In genomic region chr15:89116404-89116803, GRCh38 we compare ENCODE assay signal across 9 cellular contexts. TPM values are rescaled to one million over a fixed set of nuclear protein-coding genes. Genes with fewer than 3 reads are reported as not detected.
DNase-seq lines count a peak whose midpoint lies in the region; ATAC-seq, FAIRE-seq and TF ChIP-seq lines count a peak whose summit lies in the region.
"Had no signal": no experiment of that assay in that cellular context is flagged by ENCODE, and none has a peak within 500 bp of the region (broad histone marks: within the 10 kb centered on the region; RNA-seq: fewer than 3 reads in every experiment).

No MANE protein-coding gene starts in this region.

- H3K27ac ChIP-seq in A549, result peak overlapping the region; percentile 87 to 95
- peak overlapping the region; percentile 17 to 82 for H3K27ac ChIP-seq in breast epithelium
- H3K27ac ChIP-seq in mesodermal cell (ENCODE audit: low read depth, low read length, severe bottlenecking), result peak overlapping the region; percentile 77
- H3K27ac ChIP-seq in GM23248, result no peak overlapping the region
- H3K27ac ChIP-seq in kidney (ENCODE audit: low read depth in 2 of 2, low read length in 2 of 2), result no peak overlapping the region

- H3K9me3 ChIP-seq in A549, result no peaks in the 10 kb centered on the region
- no peaks in the 10 kb centered on the region for H3K9me3 ChIP-seq in breast epithelium
- no peaks in the 10 kb centered on the region for H3K9me3 ChIP-seq in mesodermal cell (ENCODE audit: control insufficient read depth, low read length)
- no peaks in the 10 kb centered on the region for H3K9me3 ChIP-seq in GM23248 (ENCODE audit: low read depth)
- H3K9me3 ChIP-seq in kidney (ENCODE audit: control insufficient read depth in 1 of 2, low read length in 2 of 2), result no peaks in the 10 kb centered on the region

- H3K36me3 ChIP-seq in breast epithelium, result no peaks in the 10 kb centered on the region
- peaks cover 31% of the 10 kb centered on the region for H3K36me3 ChIP-seq in mesodermal cell (ENCODE audit: control insufficient read depth, insufficient read depth, low read length)
- H3K36me3 ChIP-seq in GM23248 (ENCODE audit: low read depth), result no peaks in the 10 kb centered on the region
- peaks cover 0 to 10% of the 10 kb centered on the region in 2 donors for H3K36me3 ChIP-seq in kidney (ENCODE audit: control insufficient read depth in 1 of 2, insufficient read depth in 2 of 2, low read length in 2 of 2)

- H3F3A ChIP-seq in GM23248 (ENCODE audit: insufficient read depth), result peaks cover 15% of the 10 kb centered on the region; the same call in 1 of the 2 replicates

- DNase-seq in A549 (ENCODE audit: low read depth in 1 of 2, low spot score in 1 of 2), result peak in 1 of 2 experiments; percentile 46
- peak; percentile 48 to 78 for DNase-seq in NCI-H2081 (lab: John Stamatoyannopoulos, UW)
- DNase-seq in breast epithelium (ENCODE audit: low spot score in 2 of 2), result no peak
- DNase-seq in GM23248, result no peak
- no peak for DNase-seq in kidney
- no peak for DNase-seq in iPS-NIHi7 (ENCODE audit: extremely low spot score)
- DNase-seq: activated CD8-positive, alpha-beta T cell treated with anti-CD3 and anti-CD28 coated beads, Interleukin-2, amount 10 ng/mL, durations not matched to agents 7 days and 5 days had no signal

- H3K27me3 ChIP-seq in breast epithelium (no peaks in the 10 kb centered on the region), GM23248 (replicated peaks; ENCODE audit: insufficient read depth) (no peaks in the 10 kb centered on the region)

- TF ChIP-seq RAD21 in A549 (conservative IDR thresholded peaks at IDR 0.05 in 1 of 2, IDR thresholded peaks at IDR 0.05 in 1 of 2), result no peak

- no peaks in the 10 kb centered on the region for H3K9me2 ChIP-seq in GM23248 (ENCODE audit: insufficient read depth)

- peaks cover 96% of the 10 kb centered on the region for H3K4me1 ChIP-seq in A549
- no peaks in the 10 kb centered on the region for H3K4me1 ChIP-seq in breast epithelium
- peaks cover 5% of the 10 kb centered on the region for H3K4me1 ChIP-seq in mesodermal cell (ENCODE audit: control insufficient read depth, insufficient read depth, low read length, poor library complexity, severe bottlenecking)
- peaks cover 18% of the 10 kb centered on the region for H3K4me1 ChIP-seq in GM23248 (ENCODE audit: insufficient read depth)
- H3K4me1 ChIP-seq in kidney (ENCODE audit: control insufficient read depth in 1 of 2, insufficient read depth in 1 of 2, low read depth in 1 of 2, low read length in 2 of 2), result peaks cover 0 to 12% of the 10 kb centered on the region in 2 donors

- in situ Hi-C loops in GM23248 (cut with MboI), result no loop called here

- H4K20me1 ChIP-seq in GM23248 (ENCODE audit: insufficient read depth), result no peaks in the 10 kb centered on the region

- WGBS in A549 (ENCODE audit: missing lambda C conversion rate), result 77% methylated on average over 7 of the region's 7 CpGs
- WGBS in mesodermal cell (ENCODE audit: insufficient coverage in 2 of 2), 2 experiments, result 65 to 100% methylated on average over 2 to 3 of the region's 7 CpGs
- 95 to 98% methylated on average over 7 of the region's 7 CpGs for WGBS in GM23248 (ENCODE audit: low coverage in 1 of 2, low lambda C conversion rate in 2 of 2, missing lambda C conversion rate in 2 of 2), 2 experiments

- ATAC-seq in A549, result no peak
- no peak for ATAC-seq in HG03565 (IDR thresholded peaks at IDR 0.05; ENCODE audit: unreplicated experiment)
- ATAC-seq: activated CD8-positive, alpha-beta T cell treated with anti-CD3 and anti-CD28 coated beads, Interleukin-2, amount 10 ng/mL, durations not matched to agents 7 days and 5 days had no signal

- H3K4me3 ChIP-seq in A549 (no peak overlapping the region), breast epithelium (no peak overlapping the region), mesodermal cell (ENCODE audit: extremely low read depth, insufficient read depth, low read length, poor library complexity, severe bottlenecking) (no peak overlapping the region), GM23248 (no peak overlapping the region), kidney (ENCODE audit: low read length in 2 of 2) (no peak overlapping the region)

- no peak for TF ChIP-seq POLR2A in A549 (IDR thresholded peaks at IDR 0.05; ENCODE audit: low read length)
- TF ChIP-seq POLR2A in breast epithelium (IDR thresholded peaks at IDR 0.05), result no peak

- H2AFZ ChIP-seq in GM23248, result no peak overlapping the region

- H3K4me2 ChIP-seq in A549, result peak overlapping the region; percentile 64
- no peak overlapping the region for H3K4me2 ChIP-seq in GM23248 (ENCODE audit: unreplicated experiment)

- H3K79me2 ChIP-seq in GM23248 (ENCODE audit: insufficient read depth), result no peaks in the 10 kb centered on the region

- TF ChIP-seq CTCF in A549 (IDR thresholded peaks at IDR 0.05) (no peak), breast epithelium (IDR thresholded peaks at IDR 0.05) (no peak), kidney (IDR thresholded peaks at IDR 0.05; ENCODE audit: borderline replicate concordance, extremely low read depth, insufficient read depth) (no peak)

- no peak for TF ChIP-seq EP300 in A549 (IDR thresholded peaks at IDR 0.05)

- POLR2A ChIA-PET in A549 (lab: Yijun Ruan, JAX), result interaction anchor here (2.5 kb wide), 1 partner anchor 29 kb away, joined by 11 read pairs; the partner anchor contains the start of gene ABHD2

- FAIRE-seq in A549 (lab: Jason Lieb, UNC), result no peak
- FAIRE-seq in kidney (lab: Jason Lieb, UNC), result no peak

- intact Hi-C loops in breast epithelium (cut with DNase I; ENCODE audit: low total_unique reads), result no loop called here
- intact Hi-C loops in kidney (cut with DNase I), result no loop called here

- H3K9ac ChIP-seq in GM23248, result no peak overlapping the region
- H3K9ac ChIP-seq in kidney (ENCODE audit: low read length in 2 of 2), result no peak overlapping the region

- CTCF ChIA-PET in A549 (lab: Yijun Ruan, JAX), result interaction anchor here (0.6 to 14.9 kb wide), 7 partner anchors 8 to 212 kb away, joined by 3 to 187 read pairs (median 25); no protein-coding TSS in a partner anchor

TF ChIP-seq in A549, 52 proteins besides CTCF, POLR2A, EP300 and RAD21 (continues in another document):
- TF ChIP-seq EHF (CRISPR knock-in tag; IDR thresholded peaks at IDR 0.05) (no peak), JUNB (IDR thresholded peaks at IDR 0.05) (no peak), RNF2 (IDR thresholded peaks at IDR 0.05; ENCODE audit: borderline replicate concordance, low read depth) (no peak), SMC3 (IDR thresholded peaks at IDR 0.05) (no peak), RFX5 (IDR thresholded peaks at IDR 0.05) (no peak), NR3C1 (IDR thresholded peaks at IDR 0.05) (no peak), NPAS2 (CRISPR knock-in tag; IDR thresholded peaks at IDR 0.05; ENCODE audit: borderline replicate concordance) (no peak), FOSB (CRISPR knock-in tag; IDR thresholded peaks at IDR 0.05) (no peak), HDAC2 (IDR thresholded peaks at IDR 0.05) (no peak), POLR2AphosphoS2 (conservative IDR thresholded peaks at IDR 0.05; ENCODE audit: low read length) (no peak), TP53 (CRISPR knock-in tag; IDR thresholded peaks at IDR 0.05) (no peak), GATA3 (IDR thresholded peaks at IDR 0.05; ENCODE audit: borderline replicate concordance) (no peak)
- TF ChIP-seq, protein P1, sequence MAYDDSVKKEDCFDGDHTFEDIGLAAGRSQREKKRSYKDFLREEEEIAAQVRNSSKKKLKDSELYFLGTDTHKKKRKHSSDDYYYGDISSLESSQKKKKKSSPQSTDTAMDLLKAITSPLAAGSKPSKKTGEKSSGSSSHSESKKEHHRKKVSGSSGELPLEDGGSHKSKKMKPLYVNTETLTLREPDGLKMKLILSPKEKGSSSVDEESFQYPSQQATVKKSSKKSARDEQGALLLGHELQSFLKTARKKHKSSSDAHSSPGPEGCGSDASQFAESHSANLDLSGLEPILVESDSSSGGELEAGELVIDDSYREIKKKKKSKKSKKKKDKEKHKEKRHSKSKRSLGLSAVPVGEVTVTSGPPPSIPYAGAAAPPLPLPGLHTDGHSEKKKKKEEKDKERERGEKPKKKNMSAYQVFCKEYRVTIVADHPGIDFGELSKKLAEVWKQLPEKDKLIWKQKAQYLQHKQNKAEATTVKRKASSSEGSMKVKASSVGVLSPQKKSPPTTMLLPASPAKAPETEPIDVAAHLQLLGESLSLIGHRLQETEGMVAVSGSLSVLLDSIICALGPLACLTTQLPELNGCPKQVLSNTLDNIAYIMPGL (CRISPR knock-in tag; IDR thresholded peaks at IDR 0.05; ENCODE audit: borderline replicate concordance), result no peak
- TF ChIP-seq, protein P2, sequence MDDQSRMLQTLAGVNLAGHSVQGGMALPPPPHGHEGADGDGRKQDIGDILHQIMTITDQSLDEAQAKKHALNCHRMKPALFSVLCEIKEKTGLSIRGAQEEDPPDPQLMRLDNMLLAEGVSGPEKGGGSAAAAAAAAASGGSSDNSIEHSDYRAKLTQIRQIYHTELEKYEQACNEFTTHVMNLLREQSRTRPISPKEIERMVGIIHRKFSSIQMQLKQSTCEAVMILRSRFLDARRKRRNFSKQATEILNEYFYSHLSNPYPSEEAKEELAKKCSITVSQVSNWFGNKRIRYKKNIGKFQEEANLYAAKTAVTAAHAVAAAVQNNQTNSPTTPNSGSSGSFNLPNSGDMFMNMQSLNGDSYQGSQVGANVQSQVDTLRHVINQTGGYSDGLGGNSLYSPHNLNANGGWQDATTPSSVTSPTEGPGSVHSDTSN (IDR thresholded peaks at IDR 0.05), result no peak
- TF ChIP-seq, protein P3, sequence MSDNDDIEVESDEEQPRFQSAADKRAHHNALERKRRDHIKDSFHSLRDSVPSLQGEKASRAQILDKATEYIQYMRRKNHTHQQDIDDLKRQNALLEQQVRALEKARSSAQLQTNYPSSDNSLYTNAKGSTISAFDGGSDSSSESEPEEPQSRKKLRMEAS (IDR thresholded peaks at IDR 0.05), result no peak

RNA-seq across cellular contexts. Expression of gene ABHD2, which starts 28.1 kb away (rescaled TPM):
- polyA plus RNA-seq in A549 (2011; rRNA removed) (63.3 and 76.4 TPM in 2 replicates), A549 (2017; fragmentation: RNase III; extraction: RNeasy Plus Mini Kit Qiagen cat#74134 plus additional on column Dnase treatment) (33.1 to 41.0 TPM (median 36.2 TPM) in 3 replicates), GM23248 (2016; fragmentation: Nextera tagmentation; extraction: Ambion mirVana) (13.5 and 17.6 TPM in 2 replicates), kidney (ENCODE audit: insufficient read depth, low read depth, low replicate concordance) (13.3 TPM)
- polyA plus RNA-seq in A549 (2012; cell fraction: cytosol; rRNA removed), result 31.8 and 36.7 TPM in 2 replicates
- polyA plus RNA-seq in A549 (2012; cell fraction: nucleus; rRNA removed), result 30.7 and 39.5 TPM in 2 replicates
- 194 and 230 TPM in 2 replicates for polyA minus RNA-seq in A549 (2011; rRNA and poly(A)+ RNA removed)
- total RNA-seq in breast epithelium (10 to 100 TPM; 76.7 to 91.2 (median 80.3) TPM), kidney (123 TPM)
- 16.4 TPM for polyA plus RNA-seq in mesodermal cell (2013, experiment 1 of 2)
- 16.7 TPM for polyA plus RNA-seq in mesodermal cell (2013, experiment 2 of 2)
- 24.2 and 28.7 TPM in 2 replicates for total RNA-seq in GM23248 (2014; rRNA removed; shearing (Covaris generic))

Comparison
In these comparisons a context has a peak if more than half of its experiments do, and no peak if none do; other contexts are left out.
1. DNase-seq: peak in NCI-H2081 (2 of 2); none in breast epithelium (0 of 2), GM23248 (single experiment), kidney (single experiment) and iPS-NIHi7 (single experiment).
2. H3K27ac ChIP-seq: peak in A549 (2 of 2), breast epithelium (2 of 2) and mesodermal cell (single experiment); none in GM23248 (single experiment) and kidney (0 of 2).